Comparison of ENCODE assay signal across 1 cellular context in genomic region chr9:91833878-91834255, GRCh38.
TF ChIP-seq lines count a peak whose summit lies in the region.

No MANE protein-coding gene starts in this region.

TF ChIP-seq in GM23338, 12 proteins besides CTCF, POLR2A, EP300 and RAD21:
- TF ChIP-seq ZNF114 (CRISPR knock-in tag; IDR thresholded peaks at IDR 0.05) (no peak), EZH2 (IDR thresholded peaks at IDR 0.05; ENCODE audit: low read depth, unreplicated experiment) (no peak), REST (IDR thresholded peaks at IDR 0.05; ENCODE audit: unreplicated experiment) (no peak), POLR2AphosphoS5 (IDR thresholded peaks at IDR 0.05; ENCODE audit: low read depth) (no peak)
